Comparison of ENCODE assay signal across 14 cellular contexts in the genomic region with DNA sequence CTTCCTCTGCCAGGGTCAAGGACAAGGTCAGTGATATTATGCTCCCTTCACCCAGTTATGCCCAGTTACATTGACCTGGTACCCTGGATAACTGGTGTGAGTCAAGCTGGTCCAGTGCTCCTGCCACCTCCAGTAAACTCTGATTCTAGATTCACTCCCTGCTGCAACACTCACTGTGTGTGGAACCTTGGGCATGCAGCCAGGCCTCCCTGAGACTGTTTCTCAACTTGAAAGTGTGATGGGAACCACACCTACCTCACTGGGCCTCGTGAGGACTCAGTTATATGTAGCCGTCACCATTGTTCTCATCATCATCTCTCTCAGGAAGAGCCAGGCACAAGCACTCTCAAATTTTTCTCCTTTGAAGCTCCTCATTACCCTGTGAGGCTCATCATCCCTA. TPM values are rescaled to one million over a fixed set of nuclear protein-coding genes. Genes with fewer than 3 reads are reported as not detected.
DNase-seq lines count a peak whose midpoint lies in the region; FAIRE-seq and TF ChIP-seq lines count a peak whose summit lies in the region.
"Had no signal": no experiment of that assay in that cellular context is flagged by ENCODE, and none has a peak within 500 bp of the region (broad histone marks: within the 10 kb centered on the region; RNA-seq: fewer than 3 reads in every experiment).

No MANE protein-coding gene starts in this region.

- TF ChIP-seq CTCF in esophagus muscularis mucosa (IDR thresholded peaks at IDR 0.05) (no peak), kidney (IDR thresholded peaks at IDR 0.05; ENCODE audit: borderline replicate concordance, extremely low read depth, insufficient read depth) (no peak)

- H3K9me3 ChIP-seq in esophagus muscularis mucosa (no peaks in the 10 kb centered on the region), thymus (ENCODE audit: control insufficient read depth) (no peaks in the 10 kb centered on the region), kidney (ENCODE audit: control insufficient read depth in 1 of 2, low read length in 2 of 2) (no peaks in the 10 kb centered on the region)

- no peak overlapping the region for H3K4me3 Mint-ChIP-seq in activated naive CD4-positive, alpha-beta T cell treated with anti-CD3 and anti-CD28 coated beads, Interleukin-2, amount 50 U/mL, for 24 hours
- no peak overlapping the region for H3K4me3 Mint-ChIP-seq in activated naive CD4-positive, alpha-beta T cell treated with anti-CD3 and anti-CD28 coated beads, Interleukin-2, amount 10 ng/mL, durations not matched to agents 7 days and 5 days
- no peak overlapping the region for H3K4me3 Mint-ChIP-seq in activated CD4-positive, alpha-beta memory T cell treated with anti-CD3 and anti-CD28 coated beads for 36 hours

- no peak for TF ChIP-seq EP300 in esophagus muscularis mucosa (IDR thresholded peaks at IDR 0.05)

- CTCF ChIA-PET in activated naive CD4-positive, alpha-beta T cell treated with anti-CD3 and anti-CD28 coated beads, Interleukin-2, amount 10 ng/mL, durations not matched to agents 7 days and 5 days (lab: Charles Lee): no interaction called here
- CTCF ChIA-PET in activated CD4-positive, alpha-beta memory T cell treated with anti-CD3 and anti-CD28 coated beads for 36 hours (lab: Charles Lee): no interaction called here

- TF ChIP-seq POLR2A in esophagus muscularis mucosa (IDR thresholded peaks at IDR 0.05; ENCODE audit: low read depth): no peak

- H3K27me3 Mint-ChIP-seq in activated naive CD4-positive, alpha-beta T cell treated with anti-CD3 and anti-CD28 coated beads, Interleukin-2, amount 50 U/mL, for 24 hours: no peaks in the 10 kb centered on the region
- no peaks in the 10 kb centered on the region for H3K27me3 Mint-ChIP-seq in activated naive CD4-positive, alpha-beta T cell treated with anti-CD3 and anti-CD28 coated beads, Interleukin-2, amount 10 ng/mL, durations not matched to agents 7 days and 5 days
- H3K27me3 Mint-ChIP-seq in activated CD4-positive, alpha-beta memory T cell treated with anti-CD3 and anti-CD28 coated beads for 36 hours: no peaks in the 10 kb centered on the region

- no peak for DNase-seq in activated naive CD4-positive, alpha-beta T cell treated with anti-CD3 and anti-CD28 coated beads, Interleukin-2, amount 10 ng/mL, durations not matched to agents 7 days and 5 days
- DNase-seq in activated CD4-positive, alpha-beta memory T cell treated with anti-CD3 and anti-CD28 coated beads for 36 hours: peak; percentile 46
- DNase-seq in esophagus muscularis mucosa (ENCODE audit: extremely low spot score) (no peak), RKO (ENCODE audit: low spot score) (no peak), SKM-1 (lab: John Stamatoyannopoulos, UW; ENCODE audit: unreplicated experiment) (no peak), kidney (no peak)
- DNase-seq: activated T-cell treated with anti-CD3 and anti-CD28 coated beads, Interleukin-2, amount 50 U/mL, for 4 hours; brain microvascular endothelial cell; HFFc6; NCI-H2081; SJCRH30; small intestine had no signal

- intact Hi-C loops in activated CD4-positive, alpha-beta memory T cell treated with anti-CD3 and anti-CD28 coated beads for 36 hours (cut with micrococcal nuclease): loop anchor here (1.0 to 10.0 kb wide), 7 partner anchors 8 to 725 kb away; a partner anchor contains a TSS
- intact Hi-C loops in esophagus muscularis mucosa (cut with DNase I): loop anchor here (10.0 kb wide), 1 partner anchor 252 kb away; a partner anchor contains a TSS
- intact Hi-C loops in kidney (cut with DNase I): no loop called here

- no peak overlapping the region for H3K4me3 ChIP-seq in esophagus muscularis mucosa
- no peak overlapping the region for H3K4me3 ChIP-seq in thymus (ENCODE audit: low read length)
- no peak overlapping the region for H3K4me3 ChIP-seq in kidney (ENCODE audit: low read length in 2 of 2)

- no peak for FAIRE-seq in kidney (lab: Jason Lieb, UNC)
- FAIRE-seq: small intestine had no signal

- H3K36me3 Mint-ChIP-seq in activated naive CD4-positive, alpha-beta T cell treated with anti-CD3 and anti-CD28 coated beads, Interleukin-2, amount 50 U/mL, for 24 hours: peaks cover 19% of the 10 kb centered on the region
- peaks cover 40% of the 10 kb centered on the region for H3K36me3 Mint-ChIP-seq in activated naive CD4-positive, alpha-beta T cell treated with anti-CD3 and anti-CD28 coated beads, Interleukin-2, amount 10 ng/mL, durations not matched to agents 7 days and 5 days
- H3K36me3 Mint-ChIP-seq in activated CD4-positive, alpha-beta memory T cell treated with anti-CD3 and anti-CD28 coated beads for 36 hours: peaks cover 16% of the 10 kb centered on the region

- H3K9ac ChIP-seq in kidney (ENCODE audit: low read length in 2 of 2): no peak overlapping the region

- peaks cover 41% of the 10 kb centered on the region for H3K4me1 Mint-ChIP-seq in activated naive CD4-positive, alpha-beta T cell treated with anti-CD3 and anti-CD28 coated beads, Interleukin-2, amount 50 U/mL, for 24 hours
- peaks cover 41% of the 10 kb centered on the region for H3K4me1 Mint-ChIP-seq in activated naive CD4-positive, alpha-beta T cell treated with anti-CD3 and anti-CD28 coated beads, Interleukin-2, amount 10 ng/mL, durations not matched to agents 7 days and 5 days
- H3K4me1 Mint-ChIP-seq in activated CD4-positive, alpha-beta memory T cell treated with anti-CD3 and anti-CD28 coated beads for 36 hours (ENCODE audit: low read depth): peaks cover 36% of the 10 kb centered on the region

- POLR2A ChIA-PET in activated CD4-positive, alpha-beta memory T cell treated with anti-CD3 and anti-CD28 coated beads for 36 hours (lab: Charles Lee): interaction anchor here (1.2 to 3.4 kb wide), 3 partner anchors 250 to 387 kb away, joined by 4 to 14 read pairs (median 7); a partner anchor contains a TSS

- H3K9me3 Mint-ChIP-seq in activated naive CD4-positive, alpha-beta T cell treated with anti-CD3 and anti-CD28 coated beads, Interleukin-2, amount 50 U/mL, for 24 hours: no peaks in the 10 kb centered on the region
- H3K9me3 Mint-ChIP-seq in activated naive CD4-positive, alpha-beta T cell treated with anti-CD3 and anti-CD28 coated beads, Interleukin-2, amount 10 ng/mL, durations not matched to agents 7 days and 5 days: peaks cover 17% of the 10 kb centered on the region
- H3K9me3 Mint-ChIP-seq in activated CD4-positive, alpha-beta memory T cell treated with anti-CD3 and anti-CD28 coated beads for 36 hours: peaks cover 2% of the 10 kb centered on the region
- H3K9me3 Mint-ChIP-seq: activated T-cell treated with anti-CD3 and anti-CD28 coated beads, Interleukin-2, amount 50 U/mL, for 4 hours had no signal

- H3K27me3 ChIP-seq in esophagus muscularis mucosa: no peaks in the 10 kb centered on the region
- no peaks in the 10 kb centered on the region for H3K27me3 ChIP-seq in thymus (ENCODE audit: control insufficient read depth, insufficient read depth)
- H3K27me3 ChIP-seq: brain microvascular endothelial cell, SJCRH30 had no signal

- H3K27ac ChIP-seq in esophagus muscularis mucosa (replicated peaks in 1 of 4) (peak overlapping the region in 3 of 4 donors; percentile 70 to 75 (median 73)), thymus (ENCODE audit: low read depth) (peak overlapping the region; percentile 58), kidney (ENCODE audit: low read depth in 2 of 2, low read length in 2 of 2) (no peak overlapping the region)
- H3K27ac ChIP-seq: brain microvascular endothelial cell, SJCRH30 had no signal

- 44% methylated on average over 2 of the region's 2 CpGs for WGBS in esophagus muscularis mucosa
- WGBS in thymus: 72% methylated on average over 2 of the region's 2 CpGs

- no peaks in the 10 kb centered on the region for H3K36me3 ChIP-seq in esophagus muscularis mucosa
- H3K36me3 ChIP-seq in thymus (ENCODE audit: control insufficient read depth, insufficient read depth): peaks cover 3% of the 10 kb centered on the region
- no peaks in the 10 kb centered on the region for H3K36me3 ChIP-seq in kidney (ENCODE audit: control insufficient read depth in 1 of 2, insufficient read depth in 2 of 2, low read length in 2 of 2)
- H3K36me3 ChIP-seq: brain microvascular endothelial cell had no signal

- H3K27ac Mint-ChIP-seq in activated naive CD4-positive, alpha-beta T cell treated with anti-CD3 and anti-CD28 coated beads, Interleukin-2, amount 50 U/mL, for 24 hours: peak overlapping the region; percentile 38
- no peak overlapping the region for H3K27ac Mint-ChIP-seq in activated naive CD4-positive, alpha-beta T cell treated with anti-CD3 and anti-CD28 coated beads, Interleukin-2, amount 10 ng/mL, durations not matched to agents 7 days and 5 days
- peak overlapping the region; percentile 97 for H3K27ac Mint-ChIP-seq in activated CD4-positive, alpha-beta memory T cell treated with anti-CD3 and anti-CD28 coated beads for 36 hours

- H3K4me1 ChIP-seq in esophagus muscularis mucosa (peaks cover 20 to 31% (median 26%) of the 10 kb centered on the region in 4 donors), thymus (ENCODE audit: control insufficient read depth, insufficient read depth, low read length) (peaks cover 12% of the 10 kb centered on the region), kidney (ENCODE audit: control insufficient read depth in 1 of 2, insufficient read depth in 1 of 2, low read depth in 1 of 2, low read length in 2 of 2) (peaks cover 0 to 8% of the 10 kb centered on the region in 2 donors)
- H3K4me1 ChIP-seq: SJCRH30 had no signal

RNA-seq across cellular contexts. Expression of a gene that starts 0.9 kb away (rescaled TPM):
- total RNA-seq in activated CD4-positive, alpha-beta memory T cell treated with anti-CD3 and anti-CD28 coated beads for 36 hours: 10 to 100 TPM; 23.6 TPM
- total RNA-seq in esophagus muscularis mucosa (1 to 10 TPM; 4.1 to 10.0 (median 4.7) TPM), kidney (24.5 TPM)
- polyA plus RNA-seq in thymus (8.0 TPM), kidney (ENCODE audit: insufficient read depth, low read depth, low replicate concordance) (3.9 TPM)

Comparison
In these comparisons a context has a peak if more than half of its experiments do, and no peak if none do; other contexts are left out.
1. H3K27ac ChIP-seq: peak in esophagus muscularis mucosa (3 of 4) and thymus (single experiment); none in kidney (0 of 2).